25 cellular contexts compared by ENCODE assay signal in the genomic region with DNA sequence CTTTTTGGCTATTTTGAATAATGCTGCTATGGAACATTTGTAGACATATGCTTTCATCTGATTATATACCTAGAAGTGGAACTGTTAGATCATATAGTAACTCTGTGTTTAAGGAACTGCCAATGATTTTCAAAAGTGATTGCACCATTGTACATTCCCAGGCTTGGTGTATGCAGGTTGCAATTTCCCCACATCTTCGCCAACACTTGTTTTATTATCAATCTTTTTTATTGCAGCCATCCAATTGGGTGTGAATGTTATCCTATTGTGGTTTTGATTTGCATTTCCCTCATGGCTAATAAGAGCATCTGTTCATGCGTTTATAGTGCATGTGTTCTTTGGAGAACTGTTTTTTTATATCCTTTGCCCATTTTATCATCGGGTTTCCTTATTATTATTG.
"Had no signal": no experiment of that assay in that cellular context is flagged by ENCODE, and none has a peak within 500 bp of the region (broad histone marks: within the 10 kb centered on the region; RNA-seq: fewer than 3 reads in every experiment).

No MANE protein-coding gene starts in this region.

- H3K27me3 ChIP-seq: neural progenitor cell, ovary, right lobe of liver, sigmoid colon, stomach, thyroid gland, tibial nerve, upper lobe of left lung, vagina had no signal

- DNase-seq: natural killer cell; occipital lobe; ovary; posterior cingulate gyrus; psoas muscle; right cardiac atrium; right lobe of liver; sigmoid colon; small intestine; stimulated activated CD4-positive, alpha-beta T cell treated with anti-CD3 and anti-CD28 coated beads, Interleukin-15, amount 100 ng/mL, for 24 hours; stimulated activated CD4-positive, alpha-beta T cell treated with anti-CD3 and anti-CD28 coated beads, Interleukin-2, amount 100 ng/mL, for 24 hours; stimulated activated CD4-positive, alpha-beta T cell treated with anti-CD3 and anti-CD28 coated beads, Interleukin-2, amount 100 ng/mL, for 48 hours; stimulated activated CD4-positive, alpha-beta T cell treated with anti-CD3 and anti-CD28 coated beads, Interleukin-4, amount 100 ng/mL, for 24 hours; stimulated activated naive B cell treated with anti-CD40 and anti-IgM and Interleukin-4, amounts not matched to agents 10 μg/mL and 1 μg/mL and 100 μg/mL, for 72 hours; stimulated activated naive CD4-positive, alpha-beta T cell treated with Interleukin-2 at 50 U/mL for 16 hours; stomach; thyroid gland; upper lobe of left lung had no signal

- H3K4me3 ChIP-seq: neural progenitor cell, ovary, psoas muscle, right lobe of liver, sigmoid colon, stomach, thoracic aorta, thyroid gland, tibial nerve, upper lobe of left lung, vagina had no signal

- H3K9me3 ChIP-seq: ovary, psoas muscle, right lobe of liver, sigmoid colon, stomach, thoracic aorta, thyroid gland, tibial nerve, upper lobe of left lung, vagina had no signal

- H3K79me2 ChIP-seq: parathyroid adenoma had no signal

- H3K9ac ChIP-seq: neural progenitor cell, parathyroid adenoma had no signal

- H3K4me1 ChIP-seq: parathyroid adenoma, right lobe of liver, sigmoid colon, thyroid gland, tibial nerve, upper lobe of left lung had no signal

- FAIRE-seq: small intestine, urothelium cell line had no signal

- H3K36me3 ChIP-seq: neural progenitor cell, ovary, right lobe of liver, sigmoid colon, stomach, thoracic aorta, thyroid gland, tibial nerve, upper lobe of left lung, vagina had no signal

- H3K27ac ChIP-seq: neural progenitor cell, ovary, parathyroid adenoma, psoas muscle, right lobe of liver, sigmoid colon, thoracic aorta, thyroid gland, tibial nerve, upper lobe of left lung, vagina had no signal

- ATAC-seq: natural killer cell; psoas muscle; right cardiac atrium; right lobe of liver; stimulated activated effector memory CD8-positive, alpha-beta T cell treated with anti-CD3 and anti-CD28 coated beads, Interleukin-12 subunit alpha, Interleukin-12 subunit beta, amount 100 ng/mL, for 72 hours; stimulated activated naive B cell treated with anti-CD40 and anti-IgM and Interleukin-4, amounts not matched to agents 10 μg/mL and 1 μg/mL and 100 μg/mL, for 72 hours had no signal

- H3K4me2 ChIP-seq: neural progenitor cell had no signal

- H2AFZ ChIP-seq: neural progenitor cell, parathyroid adenoma had no signal
